In the genomic region with DNA sequence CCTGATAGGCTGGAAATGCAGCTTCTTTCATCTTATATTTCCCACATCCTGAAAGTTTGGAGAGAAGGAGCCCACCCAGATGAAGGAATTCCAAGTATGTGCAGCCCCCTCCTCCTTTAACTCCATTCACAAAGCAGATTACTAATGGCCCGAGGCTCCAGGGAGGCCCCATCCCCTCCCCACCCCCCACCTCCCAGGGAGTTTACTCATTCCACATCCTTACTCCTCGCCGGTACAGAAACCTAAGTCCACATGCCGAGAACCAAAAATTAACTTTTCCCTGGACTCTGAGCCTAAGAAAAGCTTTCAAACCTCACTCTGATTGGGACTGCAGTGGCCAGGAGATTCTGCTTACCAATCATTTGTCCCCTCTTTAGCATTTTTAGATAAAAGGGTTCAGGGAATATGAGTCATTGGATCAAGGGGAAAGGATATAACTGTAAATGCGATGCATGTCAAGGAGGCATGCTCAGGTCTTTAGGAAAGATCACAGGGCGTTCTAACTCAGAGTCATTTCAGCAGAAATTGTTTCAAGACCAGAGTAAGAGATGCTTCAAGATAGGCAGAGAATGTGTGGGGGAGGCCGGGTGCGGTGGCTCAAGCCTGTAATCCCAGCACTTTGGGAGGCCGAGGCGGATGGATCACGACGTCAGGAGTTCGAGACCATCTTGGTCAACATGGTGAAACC, we compare ENCODE assay signal across 9 cellular contexts.
A peak's percentile ranks its signal among the peaks of the same experiment; 100 is the strongest.
DNase-seq lines count a peak whose midpoint lies in the region; ATAC-seq lines count a peak whose summit lies in the region.
"Had no signal": no experiment of that assay in that cellular context is flagged by ENCODE, and none has a peak within 500 bp of the region (broad histone marks: within the 10 kb centered on the region; RNA-seq: fewer than 3 reads in every experiment).

No MANE protein-coding gene starts in this region.

- peak overlapping the region; percentile 83 for H3K27ac Mint-ChIP-seq in activated naive CD8-positive, alpha-beta T cell treated with anti-CD3 and anti-CD28 coated beads, Interleukin-2, amount 50 U/mL, for 24 hours

- H3K9me3 ChIP-seq in iPS DF 6.9 (ENCODE audit: control insufficient read depth, insufficient read depth, low read length): no peaks in the 10 kb centered on the region

- ATAC-seq in activated naive CD8-positive, alpha-beta T cell treated with anti-CD3 and anti-CD28 coated beads, Interleukin-2, amount 50 U/mL, for 24 hours: peak; percentile 18
- no peak for ATAC-seq in GM21515 (IDR thresholded peaks at IDR 0.05; ENCODE audit: unreplicated experiment)

- H3K27ac ChIP-seq in iPS DF 6.9 (ENCODE audit: low read length): peak overlapping the region; percentile 14
- H3K27ac ChIP-seq: KMS-11 had no signal

- H3K27me3 ChIP-seq in iPS DF 6.9 (ENCODE audit: control insufficient read depth, insufficient read depth, low read length): no peaks in the 10 kb centered on the region

- WGBS in iPS DF 6.9 (ENCODE audit: insufficient coverage, insufficient read length): no CpG with 5 or more reads among the region's 13 CpGs

- peaks cover 43% of the 10 kb centered on the region for H3K4me1 Mint-ChIP-seq in activated naive CD8-positive, alpha-beta T cell treated with anti-CD3 and anti-CD28 coated beads, Interleukin-2, amount 50 U/mL, for 24 hours

- H3K36me3 ChIP-seq in iPS DF 6.9 (ENCODE audit: control insufficient read depth, insufficient read depth, low read length): no peaks in the 10 kb centered on the region; the same call in 1 of the 2 replicates

- H3K27me3 Mint-ChIP-seq in activated naive CD8-positive, alpha-beta T cell treated with anti-CD3 and anti-CD28 coated beads, Interleukin-2, amount 50 U/mL, for 24 hours: no peaks in the 10 kb centered on the region

- peak overlapping the region; percentile 72; the same call in 1 of the 2 replicates for H3K4me3 ChIP-seq in iPS DF 6.9 (ENCODE audit: low read length)

- H3K36me3 Mint-ChIP-seq in activated naive CD8-positive, alpha-beta T cell treated with anti-CD3 and anti-CD28 coated beads, Interleukin-2, amount 50 U/mL, for 24 hours (ENCODE audit: low read depth): no peaks in the 10 kb centered on the region

- DNase-seq in activated CD4-positive, alpha-beta T cell treated with anti-CD3 and anti-CD28 coated beads for 48 hours: peak; percentile 43
- no peak for DNase-seq in activated CD4-positive, alpha-beta T cell treated with anti-CD3 and anti-CD28 coated beads for 1 hour
- DNase-seq in activated naive CD8-positive, alpha-beta T cell treated with anti-CD3 and anti-CD28 coated beads, Interleukin-2, amount 50 U/mL, for 24 hours: no peak
- DNase-seq in iPS DF 6.9 (ENCODE audit: low read depth, low spot score) (peak; percentile 96), medulla oblongata (ENCODE audit: extremely low spot score) (no peak), DMS114 treated with DMSO at 0.1 percent for 48 hours (lab: John Stamatoyannopoulos, UW; ENCODE audit: unreplicated experiment) (no peak)
- DNase-seq in stimulated activated CD8-positive, alpha-beta memory T cell treated with anti-CD3 and anti-CD28 coated beads, Interleukin-4, amount 100 ng/mL, for 48 hours: peak; percentile 54

- peak overlapping the region; percentile 30 for H3K4me3 Mint-ChIP-seq in activated naive CD8-positive, alpha-beta T cell treated with anti-CD3 and anti-CD28 coated beads, Interleukin-2, amount 50 U/mL, for 24 hours

- H3K9me3 Mint-ChIP-seq in activated naive CD8-positive, alpha-beta T cell treated with anti-CD3 and anti-CD28 coated beads, Interleukin-2, amount 50 U/mL, for 24 hours: no peaks in the 10 kb centered on the region

- H3K4me1 ChIP-seq in iPS DF 6.9 (ENCODE audit: control insufficient read depth, insufficient read depth, low read length): peaks cover 13% of the 10 kb centered on the region

Comparison
In these comparisons a context has a peak if more than half of its experiments do, and no peak if none do; other contexts are left out.
1. DNase-seq: peak in activated CD4-positive, alpha-beta T cell treated with anti-CD3 and anti-CD28 coated beads for 48 hours (single experiment), iPS DF 6.9 (single experiment) and stimulated activated CD8-positive, alpha-beta memory T cell treated with anti-CD3 and anti-CD28 coated beads, Interleukin-4, amount 100 ng/mL, for 48 hours (single experiment); none in activated CD4-positive, alpha-beta T cell treated with anti-CD3 and anti-CD28 coated beads for 1 hour (single experiment), activated naive CD8-positive, alpha-beta T cell treated with anti-CD3 and anti-CD28 coated beads, Interleukin-2, amount 50 U/mL, for 24 hours (single experiment), medulla oblongata (single experiment) and DMS114 treated with DMSO at 0.1 percent for 48 hours (single experiment).